Comparison of ENCODE assay signal across 12 cellular contexts in the genomic region with DNA sequence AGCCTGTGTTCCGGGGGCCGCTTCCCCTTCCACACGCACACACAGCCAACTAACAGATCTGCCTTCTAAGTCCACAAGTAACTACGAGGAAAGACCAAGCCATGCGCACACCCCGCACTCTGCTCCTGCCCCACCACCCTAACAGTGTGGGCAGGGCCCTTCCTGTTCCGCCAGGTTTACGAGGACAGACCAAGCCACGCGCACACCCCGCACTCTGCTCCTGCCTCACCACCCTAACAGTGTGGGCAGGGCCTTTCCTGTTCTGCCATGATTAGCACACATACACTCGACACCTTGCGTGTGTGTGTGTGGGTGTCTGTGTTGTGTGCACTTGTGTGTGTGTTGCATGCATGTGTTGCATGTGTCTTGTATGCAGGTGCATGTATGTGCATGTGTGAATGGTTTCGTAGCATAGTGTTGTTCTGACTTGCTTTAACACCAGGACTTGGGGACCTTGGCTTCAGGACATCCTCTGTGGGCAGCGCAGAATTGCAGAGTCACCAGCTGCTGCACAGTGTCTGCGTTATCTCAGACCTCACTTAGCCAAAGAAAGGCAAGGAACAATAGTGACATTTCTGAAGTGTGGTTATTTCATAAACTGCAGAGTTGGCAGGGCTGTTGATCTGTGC.
A peak's percentile ranks its signal among the peaks of the same experiment; 100 is the strongest.
DNase-seq lines count a peak whose midpoint lies in the region; ATAC-seq and TF ChIP-seq lines count a peak whose summit lies in the region.
"Had no signal": no experiment of that assay in that cellular context is flagged by ENCODE, and none has a peak within 500 bp of the region (broad histone marks: within the 10 kb centered on the region; RNA-seq: fewer than 3 reads in every experiment).

No MANE protein-coding gene starts in this region.

- no peaks in the 10 kb centered on the region for H3K9me3 ChIP-seq in uterus

- no peak for TF ChIP-seq CTCF in uterus (IDR thresholded peaks at IDR 0.05)

- H3K27ac Mint-ChIP-seq in activated CD4-positive, alpha-beta T cell treated with anti-CD3 and anti-CD28 coated beads for 36 hours: no peak overlapping the region
- H3K27ac Mint-ChIP-seq in activated naive CD8-positive, alpha-beta T cell treated with anti-CD3 and anti-CD28 coated beads, Interleukin-2, amount 10 ng/mL, durations not matched to agents 7 days and 5 days: peak overlapping the region; percentile 49
- peak overlapping the region; percentile 73 to 78 for H3K27ac Mint-ChIP-seq in natural killer cell treated with Interleukin-12 subunit alpha and Interleukin-12 subunit beta and Interleukin-15 and Interleukin-18, amount 100 ng/mL, for 72 hours

- H3K4me3 Mint-ChIP-seq in activated CD4-positive, alpha-beta T cell treated with anti-CD3 and anti-CD28 coated beads for 36 hours: no peak overlapping the region
- peak overlapping the region; percentile 16 for H3K4me3 Mint-ChIP-seq in activated naive CD8-positive, alpha-beta T cell treated with anti-CD3 and anti-CD28 coated beads, Interleukin-2, amount 10 ng/mL, durations not matched to agents 7 days and 5 days
- H3K4me3 Mint-ChIP-seq in natural killer cell treated with Interleukin-12 subunit alpha and Interleukin-12 subunit beta and Interleukin-15 and Interleukin-18, amount 100 ng/mL, for 72 hours: peak overlapping the region; percentile 77

- H3K27me3 Mint-ChIP-seq in activated CD4-positive, alpha-beta T cell treated with anti-CD3 and anti-CD28 coated beads for 36 hours: no peaks in the 10 kb centered on the region
- H3K27me3 Mint-ChIP-seq in activated naive CD8-positive, alpha-beta T cell treated with anti-CD3 and anti-CD28 coated beads, Interleukin-2, amount 10 ng/mL, durations not matched to agents 7 days and 5 days: no peaks in the 10 kb centered on the region
- H3K27me3 Mint-ChIP-seq in natural killer cell treated with Interleukin-12 subunit alpha and Interleukin-12 subunit beta and Interleukin-15 and Interleukin-18, amount 100 ng/mL, for 72 hours: no peaks in the 10 kb centered on the region

- ATAC-seq in activated CD4-positive, alpha-beta T cell treated with anti-CD3 and anti-CD28 coated beads for 36 hours: peak; percentile 60
- peak; percentile 82 for ATAC-seq in activated naive CD8-positive, alpha-beta T cell treated with anti-CD3 and anti-CD28 coated beads, Interleukin-2, amount 10 ng/mL, durations not matched to agents 7 days and 5 days (ENCODE audit: low read depth)
- ATAC-seq in natural killer cell treated with Interleukin-12 subunit alpha and Interleukin-12 subunit beta and Interleukin-15 and Interleukin-18, amount 100 ng/mL, for 72 hours: peak; percentile 77 to 81

- peak; percentile 40 for DNase-seq in activated CD4-positive, alpha-beta T cell treated with anti-CD3 and anti-CD28 coated beads for 36 hours
- no peak for DNase-seq in activated CD4-positive, alpha-beta T cell treated with anti-CD3 and anti-CD28 coated beads, Interleukin-2, amount 50 U/mL, for 1 hour
- DNase-seq in NOMO-1 (lab: John Stamatoyannopoulos, UW; ENCODE audit: unreplicated experiment in 2 of 2) (peak; percentile 64 to 75), middle frontal gyrus (ENCODE audit: extremely low spot score, low spot score) (no peak), uterus (no peak), GOT3 (lab: John Stamatoyannopoulos, UW) (no peak)
- peak; percentile 51 for DNase-seq in activated naive CD8-positive, alpha-beta T cell treated with anti-CD3 and anti-CD28 coated beads, Interleukin-2, amount 10 ng/mL, durations not matched to agents 7 days and 5 days
- peak; percentile 72 for DNase-seq in natural killer cell treated with Interleukin-12 subunit alpha and Interleukin-12 subunit beta and Interleukin-15 and Interleukin-18, amount 100 ng/mL, for 72 hours (ENCODE audit: low spot score)
- DNase-seq: foreskin fibroblast, NCI-H2029 treated with DMSO at 0.1 percent for 48 hours had no signal

- TF ChIP-seq POLR2A in uterus (IDR thresholded peaks at IDR 0.05): no peak

- no peak overlapping the region for H3K27ac ChIP-seq in uterus
- H3K27ac ChIP-seq: SJSA1 had no signal

- POLR2A ChIA-PET in activated CD4-positive, alpha-beta T cell treated with anti-CD3 and anti-CD28 coated beads for 36 hours (lab: Charles Lee): no interaction called here
- POLR2A ChIA-PET in activated naive CD8-positive, alpha-beta T cell treated with anti-CD3 and anti-CD28 coated beads, Interleukin-2, amount 10 ng/mL, durations not matched to agents 7 days and 5 days (lab: Charles Lee): interaction anchor here (1.5 to 1.6 kb wide), 2 partner anchors 9 to 13 kb away, joined by 4 read pairs; no protein-coding TSS in a partner anchor

- no peaks in the 10 kb centered on the region for H3K4me1 ChIP-seq in uterus

- peaks cover 3% of the 10 kb centered on the region for H3K9me3 Mint-ChIP-seq in activated CD4-positive, alpha-beta T cell treated with anti-CD3 and anti-CD28 coated beads for 36 hours (ENCODE audit: low read depth)
- H3K9me3 Mint-ChIP-seq in activated naive CD8-positive, alpha-beta T cell treated with anti-CD3 and anti-CD28 coated beads, Interleukin-2, amount 10 ng/mL, durations not matched to agents 7 days and 5 days: peaks cover 3% of the 10 kb centered on the region
- no peaks in the 10 kb centered on the region for H3K9me3 Mint-ChIP-seq in natural killer cell treated with Interleukin-12 subunit alpha and Interleukin-12 subunit beta and Interleukin-15 and Interleukin-18, amount 100 ng/mL, for 72 hours

- no peaks in the 10 kb centered on the region for H3K36me3 ChIP-seq in uterus
- H3K36me3 ChIP-seq: SJSA1 had no signal

- peaks cover 19% of the 10 kb centered on the region for H3K4me1 Mint-ChIP-seq in activated CD4-positive, alpha-beta T cell treated with anti-CD3 and anti-CD28 coated beads for 36 hours
- peaks cover 33% of the 10 kb centered on the region for H3K4me1 Mint-ChIP-seq in activated naive CD8-positive, alpha-beta T cell treated with anti-CD3 and anti-CD28 coated beads, Interleukin-2, amount 10 ng/mL, durations not matched to agents 7 days and 5 days
- H3K4me1 Mint-ChIP-seq in natural killer cell treated with Interleukin-12 subunit alpha and Interleukin-12 subunit beta and Interleukin-15 and Interleukin-18, amount 100 ng/mL, for 72 hours (ENCODE audit: low read depth in 2 of 2): peaks cover 35 to 39% of the 10 kb centered on the region in 2 donors

- CTCF ChIA-PET in activated CD4-positive, alpha-beta T cell treated with anti-CD3 and anti-CD28 coated beads for 36 hours (lab: Charles Lee): interaction anchor here (0.6 kb wide), 2 partner anchors 18 to 34 kb away, joined by 3 to 4 read pairs; no protein-coding TSS in a partner anchor

- no peak overlapping the region for H3K4me3 ChIP-seq in uterus
- H3K4me3 ChIP-seq: lung, SJSA1 had no signal

- intact Hi-C loops in activated CD4-positive, alpha-beta T cell treated with anti-CD3 and anti-CD28 coated beads for 36 hours (cut with DNase I, micrococcal nuclease): no loop called here
- intact Hi-C loops in uterus (cut with DNase I; ENCODE audit: low total_unique reads): no loop called here

- no peaks in the 10 kb centered on the region for H3K36me3 Mint-ChIP-seq in activated CD4-positive, alpha-beta T cell treated with anti-CD3 and anti-CD28 coated beads for 36 hours (ENCODE audit: low read depth)
- peaks cover 4% of the 10 kb centered on the region for H3K36me3 Mint-ChIP-seq in activated naive CD8-positive, alpha-beta T cell treated with anti-CD3 and anti-CD28 coated beads, Interleukin-2, amount 10 ng/mL, durations not matched to agents 7 days and 5 days
- H3K36me3 Mint-ChIP-seq in natural killer cell treated with Interleukin-12 subunit alpha and Interleukin-12 subunit beta and Interleukin-15 and Interleukin-18, amount 100 ng/mL, for 72 hours: no peaks in the 10 kb centered on the region

- H3K27me3 ChIP-seq in uterus: no peaks in the 10 kb centered on the region
- H3K27me3 ChIP-seq: SJSA1 had no signal

Comparison
In these comparisons a context has a peak if more than half of its experiments do, and no peak if none do; other contexts are left out.
1. DNase-seq: peak in activated CD4-positive, alpha-beta T cell treated with anti-CD3 and anti-CD28 coated beads for 36 hours (single experiment), NOMO-1 (2 of 2), activated naive CD8-positive, alpha-beta T cell treated with anti-CD3 and anti-CD28 coated beads, Interleukin-2, amount 10 ng/mL, durations not matched to agents 7 days and 5 days (single experiment) and natural killer cell treated with Interleukin-12 subunit alpha and Interleukin-12 subunit beta and Interleukin-15 and Interleukin-18, amount 100 ng/mL, for 72 hours (single experiment); none in activated CD4-positive, alpha-beta T cell treated with anti-CD3 and anti-CD28 coated beads, Interleukin-2, amount 50 U/mL, for 1 hour (single experiment), middle frontal gyrus (single experiment), uterus (0 of 2) and GOT3 (single experiment).
2. Peak in every context shown above with its lines, with median percentiles within 50 percentile points of each other: ATAC-seq.